ENCODE assay signal across 33 cellular contexts in genomic region chr2:204615456-204615855, GRCh38.
DNase-seq lines count a peak whose midpoint lies in the region; ATAC-seq, FAIRE-seq and TF ChIP-seq lines count a peak whose summit lies in the region.
"Had no signal": no experiment of that assay in that cellular context is flagged by ENCODE, and none has a peak within 500 bp of the region (broad histone marks: within the 10 kb centered on the region; RNA-seq: fewer than 3 reads in every experiment).

No MANE protein-coding gene starts in this region.

- TF ChIP-seq RAD21 in liver (IDR thresholded peaks at IDR 0.05) (peak; percentile 16 to 37), HepG2 (CRISPR knock-in tag; IDR thresholded peaks at IDR 0.05) (no peak)

- TF ChIP-seq EP300 in HepG2 (IDR thresholded peaks at IDR 0.05; ENCODE audit: low read depth in 2 of 2, low read length in 2 of 2) (no peak), HepG2 (CRISPR knock-in tag; IDR thresholded peaks at IDR 0.05; ENCODE audit: borderline replicate concordance) (no peak)

- H3K9me3 ChIP-seq in liver (ENCODE audit: control insufficient read depth in 4 of 4, low read length in 3 of 4) (no peaks in the 10 kb centered on the region), HepG2 (ENCODE audit: low read length) (peaks cover 22% of the 10 kb centered on the region; the same call in 1 of the 2 replicates), right lobe of liver (no peaks in the 10 kb centered on the region)
- H3K9me3 ChIP-seq: A549; BE2C; BLaER1; BLaER1 treated with 17β-estradiol and CSF1 and Interleukin-3, amounts not matched to agents 10 nM and 100 nM; Caco-2 had no signal

- TF ChIP-seq CTCF in liver (IDR thresholded peaks at IDR 0.05; ENCODE audit: low read depth, low read length, missing input control) (no peak), HepG2 (CRISPR knock-in tag; IDR thresholded peaks at IDR 0.05) (no peak), right lobe of liver (IDR thresholded peaks at IDR 0.05) (no peak)

- H3K27me3 ChIP-seq in liver (ENCODE audit: control insufficient read depth in 4 of 4, insufficient read depth in 4 of 4, low read length in 3 of 4) (no peaks in the 10 kb centered on the region), HepG2 (ENCODE audit: control insufficient read depth in 1 of 2, insufficient read depth in 2 of 2, low read length in 2 of 2) (no peaks in the 10 kb centered on the region), right lobe of liver (no peaks in the 10 kb centered on the region)
- H3K27me3 ChIP-seq: BE2C; BLaER1; BLaER1 treated with 17β-estradiol and CSF1 and Interleukin-3, amounts not matched to agents 10 nM and 100 nM had no signal

- no peaks in the 10 kb centered on the region for H4K20me1 ChIP-seq in HepG2 (ENCODE audit: insufficient read depth, low read length)
- H4K20me1 ChIP-seq: BLaER1; BLaER1 treated with 17β-estradiol and CSF1 and Interleukin-3, amounts not matched to agents 10 nM and 100 nM had no signal

- no TSS peak for BruUV-seq in HepG2 (replicated peaks; lab: Mats Ljungman, UMichigan)

- H3K36me3 ChIP-seq in liver (ENCODE audit: control insufficient read depth in 4 of 4, insufficient read depth in 3 of 4, low read depth in 1 of 4, low read length in 3 of 4): no peaks in the 10 kb centered on the region
- H3K36me3 ChIP-seq in HepG2 (replicated peaks in 1 of 2; ENCODE audit: control insufficient read depth in 1 of 2, insufficient read depth in 2 of 2, low read length in 2 of 2): no peaks in the 10 kb centered on the region
- no peaks in the 10 kb centered on the region for H3K36me3 ChIP-seq in right lobe of liver
- H3K36me3 ChIP-seq: BE2C; BLaER1; BLaER1 treated with 17β-estradiol and CSF1 and Interleukin-3, amounts not matched to agents 10 nM and 100 nM had no signal

- no peak overlapping the region for H3K9ac ChIP-seq in liver (ENCODE audit: low read depth in 1 of 2, low read length in 2 of 2)
- no peak overlapping the region for H3K9ac ChIP-seq in HepG2 (ENCODE audit: insufficient read depth, low read depth, low read length)
- H3K9ac ChIP-seq: BLaER1; BLaER1 treated with 17β-estradiol and CSF1 and Interleukin-3, amounts not matched to agents 10 nM and 100 nM had no signal

- H3K4me1 ChIP-seq in liver (ENCODE audit: control insufficient read depth in 4 of 4, insufficient read depth in 4 of 4, low read length in 3 of 4) (peaks cover 4 to 26% (median 19%) of the 10 kb centered on the region in 4 donors), HepG2 (ENCODE audit: insufficient read depth, low read length) (peaks cover 25% of the 10 kb centered on the region), right lobe of liver (peaks cover 0 to 37% (median 16%) of the 10 kb centered on the region in 4 donors)
- H3K4me1 ChIP-seq: BE2C; BLaER1; BLaER1 treated with 17β-estradiol and CSF1 and Interleukin-3, amounts not matched to agents 10 nM and 100 nM had no signal

- H3K27ac ChIP-seq in liver (ENCODE audit: low read depth in 1 of 2, low read length in 2 of 2) (no peak overlapping the region), HepG2 (ENCODE audit: extremely low read length, insufficient read depth, low read length) (no peak overlapping the region), right lobe of liver (peak overlapping the region in 2 of 3 donors; percentile 2 to 20)
- H3K27ac ChIP-seq: 22Rv1; A549; BLaER1; BLaER1 treated with 17β-estradiol and CSF1 and Interleukin-3, amounts not matched to agents 10 nM and 100 nM; C4-2B had no signal

- H2AFZ ChIP-seq in HepG2 (ENCODE audit: low read length): no peak overlapping the region

- no peaks in the 10 kb centered on the region for H3K79me2 ChIP-seq in HepG2 (ENCODE audit: insufficient read depth, low read length)

- TF ChIP-seq POLR2A in HepG2 (IDR thresholded peaks at IDR 0.05; ENCODE audit: insufficient read depth in 1 of 2, low read depth in 2 of 2, low read length in 2 of 2) (no peak), right lobe of liver (IDR thresholded peaks at IDR 0.05) (no peak)

- 27% methylated on average over 4 of the region's 4 CpGs for whole genome bisulfite sequencing in liver
- WGBS in HepG2 (ENCODE audit: low lambda C conversion rate): 74% methylated on average over 4 of the region's 4 CpGs
- WGBS in right lobe of liver (ENCODE audit: insufficient coverage, low coverage, low lambda C conversion rate, missing lambda C conversion rate): 28% methylated on average over 4 of the region's 4 CpGs

- H3K4me2 ChIP-seq in HepG2 (ENCODE audit: low read depth, low read length): no peak overlapping the region
- H3K4me2 ChIP-seq: A549; BLaER1; BLaER1 treated with 17β-estradiol and CSF1 and Interleukin-3, amounts not matched to agents 10 nM and 100 nM had no signal

- in situ Hi-C loops in HepG2 (cut with HindIII; ENCODE audit: extremely low pct_ligation_motif_present, low pct_unique_long_range_greater_than_20kb): no loop called here

- ATAC-seq in HepG2 (no peak), left lobe of liver (peak; percentile 65), right lobe of liver (peak; percentile 55 to 67 (median 66)), GM19395 (IDR thresholded peaks at IDR 0.05; ENCODE audit: unreplicated experiment) (no peak), left ventricle myocardium superior (no peak)
- ATAC-seq: A549; CD8-positive, alpha-beta T cell had no signal

- intact Hi-C loops in HepG2 (cut with micrococcal nuclease; ENCODE audit: unreplicated experiment) (no loop called here), right lobe of liver (cut with DNase I) (no loop called here), left ventricle myocardium superior (cut with micrococcal nuclease) (no loop called here)

- H3K4me3 ChIP-seq in liver (ENCODE audit: low read depth in 1 of 3, low read length in 3 of 3) (peak overlapping the region in 1 of 3 donors; percentile 19), HepG2 (replicated peaks in 1 of 3; ENCODE audit: insufficient read depth in 1 of 3, low read depth in 2 of 3, low read length in 3 of 3) (no peak overlapping the region), right lobe of liver (no peak overlapping the region)
- H3K4me3 ChIP-seq: A549; BLaER1; BLaER1 treated with 17β-estradiol and CSF1 and Interleukin-3, amounts not matched to agents 10 nM and 100 nM had no signal

- no peak for FAIRE-seq in HepG2 (lab: Jason Lieb, UNC)
- FAIRE-seq: A204.1, A549, D721Med had no signal

- POLR2A ChIA-PET in HepG2 (lab: Yijun Ruan, JAX): no interaction called here

- DNase-seq in HepG2 (ENCODE audit: low spot score) (no peak), left lobe of liver (ENCODE audit: low spot score) (no peak), right lobe of liver (no peak), left ventricle myocardium superior (no peak)
- DNase-seq: 8988T; ACHN; AML-193; BE2C; C1 segment of cervical spinal cord; Caco-2; Calu3; CD4-positive, alpha-beta memory T cell; CD4-positive, alpha-beta T cell; CD4-positive, CD25-positive, alpha-beta regulatory T cell; CD8-positive, alpha-beta memory T cell; CD8-positive, alpha-beta T cell; COR-L47; DMS 273 treated with DMSO at 0.1 percent for 48 hours; DMS153; DMS53; DMS79; DMS79 treated with DMSO at 0.1 percent for 48 hours; DND-41; EL had no signal

- CTCF ChIA-PET in HepG2 (lab: Yijun Ruan, JAX; ENCODE audit: low intra/inter-chr PET ratio, low total read pairs): no interaction called here

TF ChIP-seq in liver, 16 proteins besides CTCF, POLR2A, EP300 and RAD21 (continues in another document):
- TF ChIP-seq REST (IDR thresholded peaks at IDR 0.05): peak; percentile 19

TF ChIP-seq in HepG2, 621 proteins besides CTCF, POLR2A, EP300 and RAD21 (continues in another document):
- TF ChIP-seq ZFP36 (IDR thresholded peaks at IDR 0.05; ENCODE audit: borderline replicate concordance, low read depth, low read length, partially characterized antibody) (no peak), ZNF691 (CRISPR knock-in tag; IDR thresholded peaks at IDR 0.05; ENCODE audit: borderline replicate concordance, low read depth) (no peak), ZNF713 (CRISPR knock-in tag; IDR thresholded peaks at IDR 0.05) (no peak), PCBP1 (IDR thresholded peaks at IDR 0.05; ENCODE audit: borderline replicate concordance, low read depth, low read length) (no peak), ZNF784 (CRISPR knock-in tag; IDR thresholded peaks at IDR 0.05; ENCODE audit: borderline replicate concordance) (no peak), LBX2 (CRISPR knock-in tag; IDR thresholded peaks at IDR 0.05; ENCODE audit: borderline replicate concordance) (no peak), ZNF441 (CRISPR knock-in tag; IDR thresholded peaks at IDR 0.05; ENCODE audit: borderline replicate concordance) (no peak), U2AF2 (IDR thresholded peaks at IDR 0.05; ENCODE audit: low read depth, low read length) (no peak), FUBP1 (CRISPR knock-in tag; IDR thresholded peaks at IDR 0.05; ENCODE audit: borderline replicate concordance) (no peak)

Comparison
In these comparisons a context has a peak if more than half of its experiments do, and no peak if none do; other contexts are left out.
1. H3K27ac ChIP-seq: peak in right lobe of liver (2 of 3); none in liver (0 of 2) and HepG2 (single experiment).
2. ATAC-seq: peak in left lobe of liver (single experiment) and right lobe of liver (4 of 4); none in HepG2 (single experiment), GM19395 (single experiment) and left ventricle myocardium superior (single experiment).